Comparison of ENCODE assay signal across 1 cellular context in the genomic region with DNA sequence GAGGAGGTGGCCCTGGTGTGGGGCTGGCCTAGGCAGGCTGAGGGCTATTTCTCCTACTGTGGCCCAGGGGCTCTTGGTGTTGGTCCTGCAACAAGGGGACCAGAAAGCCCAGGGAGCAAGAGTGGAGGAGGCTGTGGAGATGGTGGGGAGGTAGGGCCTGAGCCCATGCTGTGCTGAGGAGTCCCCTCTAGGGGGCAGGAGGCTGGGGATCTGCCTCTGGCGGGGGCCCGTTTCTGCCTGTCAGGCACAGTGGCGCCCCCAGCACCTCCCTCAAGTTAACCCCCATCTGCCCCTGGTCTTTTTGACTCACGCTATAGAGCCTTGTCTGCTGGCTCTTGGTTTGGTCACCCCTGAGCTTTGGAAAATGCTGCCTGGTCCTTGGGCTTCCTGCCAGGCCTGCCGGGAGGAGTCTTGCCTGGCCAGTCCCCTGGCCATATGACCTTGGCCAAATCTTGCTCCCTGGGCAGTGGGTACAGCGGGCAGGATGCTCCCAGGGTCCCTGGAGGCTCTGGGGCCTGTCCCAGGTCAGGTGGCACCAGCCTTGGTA.
A peak's percentile ranks its signal among the peaks of the same experiment; 100 is the strongest.
TF ChIP-seq lines count a peak whose summit lies in the region.

No MANE protein-coding gene starts in this region.

TF ChIP-seq in K562, 482 proteins besides CTCF, POLR2A, EP300 and RAD21 (continued from another document and continues in another):
- TF ChIP-seq, protein P1, sequence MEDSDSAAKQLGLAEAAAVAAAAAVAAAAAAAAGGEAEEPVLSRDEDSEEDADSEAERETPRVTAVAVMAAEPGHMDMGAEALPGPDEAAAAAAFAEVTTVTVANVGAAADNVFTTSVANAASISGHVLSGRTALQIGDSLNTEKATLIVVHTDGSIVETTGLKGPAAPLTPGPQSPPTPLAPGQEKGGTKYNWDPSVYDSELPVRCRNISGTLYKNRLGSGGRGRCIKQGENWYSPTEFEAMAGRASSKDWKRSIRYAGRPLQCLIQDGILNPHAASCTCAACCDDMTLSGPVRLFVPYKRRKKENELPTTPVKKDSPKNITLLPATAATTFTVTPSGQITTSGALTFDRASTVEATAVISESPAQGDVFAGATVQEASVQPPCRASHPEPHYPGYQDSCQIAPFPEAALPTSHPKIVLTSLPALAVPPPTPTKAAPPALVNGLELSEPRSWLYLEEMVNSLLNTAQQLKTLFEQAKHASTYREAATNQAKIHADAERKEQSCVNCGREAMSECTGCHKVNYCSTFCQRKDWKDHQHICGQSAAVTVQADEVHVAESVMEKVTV (CRISPR knock-in tag; IDR thresholded peaks at IDR 0.05): no peak
- no peak for TF ChIP-seq NR2F6 (CRISPR knock-in tag; IDR thresholded peaks at IDR 0.05)
- TF ChIP-seq RBM17 (IDR thresholded peaks at IDR 0.05; ENCODE audit: borderline replicate concordance, low read depth, low read length): no peak
- TF ChIP-seq TRIM24 (IDR thresholded peaks at IDR 0.05): no peak
- TF ChIP-seq SAFB (IDR thresholded peaks at IDR 0.05; ENCODE audit: borderline replicate concordance, low read depth, low read length): no peak
- TF ChIP-seq TBP (optimal IDR thresholded peaks at IDR 0.05; ENCODE audit: low read depth, low read length): no peak
- TF ChIP-seq ZSCAN29 (IDR thresholded peaks at IDR 0.05): no peak
- TF ChIP-seq, protein P2, sequence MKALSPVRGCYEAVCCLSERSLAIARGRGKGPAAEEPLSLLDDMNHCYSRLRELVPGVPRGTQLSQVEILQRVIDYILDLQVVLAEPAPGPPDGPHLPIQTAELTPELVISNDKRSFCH (CRISPR knock-in tag; IDR thresholded peaks at IDR 0.05): no peak
- TF ChIP-seq, protein P2 (tag; IDR thresholded peaks at IDR 0.05): no peak
- no peak for TF ChIP-seq POU5F1 (IDR thresholded peaks at IDR 0.05; ENCODE audit: borderline replicate concordance, low read depth, low read length, partially characterized antibody)
- TF ChIP-seq TFAM (CRISPR knock-in tag; conservative IDR thresholded peaks at IDR 0.05): no peak
- no peak for TF ChIP-seq CAMTA2 (CRISPR knock-in tag; conservative IDR thresholded peaks at IDR 0.05)
- TF ChIP-seq, protein P3, sequence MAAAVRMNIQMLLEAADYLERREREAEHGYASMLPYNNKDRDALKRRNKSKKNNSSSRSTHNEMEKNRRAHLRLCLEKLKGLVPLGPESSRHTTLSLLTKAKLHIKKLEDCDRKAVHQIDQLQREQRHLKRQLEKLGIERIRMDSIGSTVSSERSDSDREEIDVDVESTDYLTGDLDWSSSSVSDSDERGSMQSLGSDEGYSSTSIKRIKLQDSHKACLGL (CRISPR knock-in tag; IDR thresholded peaks at IDR 0.05; ENCODE audit: borderline replicate concordance, poor library complexity, severe bottlenecking): no peak
- TF ChIP-seq PTBP1 (IDR thresholded peaks at IDR 0.05; ENCODE audit: low read depth, low read length): no peak
- no peak for TF ChIP-seq CHD1 (IDR thresholded peaks at IDR 0.05; ENCODE audit: low read length)
- no peak for TF ChIP-seq TEAD4 (IDR thresholded peaks at IDR 0.05; ENCODE audit: low read length)
- no peak for TF ChIP-seq TEAD4 (CRISPR knock-in tag; IDR thresholded peaks at IDR 0.05; ENCODE audit: borderline replicate concordance)
- TF ChIP-seq HDAC6 (IDR thresholded peaks at IDR 0.05; ENCODE audit: low read depth, low read length): no peak
- TF ChIP-seq E2F3 (CRISPR knock-in tag; IDR thresholded peaks at IDR 0.05): no peak
- no peak for TF ChIP-seq POLR2AphosphoS5 (IDR thresholded peaks at IDR 0.05; ENCODE audit: control insufficient read depth, insufficient read depth, low read depth, low read length)
- TF ChIP-seq THAP12 (CRISPR knock-in tag; IDR thresholded peaks at IDR 0.05): no peak
- no peak for TF ChIP-seq BACH1 (tag; IDR thresholded peaks at IDR 0.05)
- no peak for TF ChIP-seq MEIS2 (IDR thresholded peaks at IDR 0.05; ENCODE audit: partially characterized antibody)
- TF ChIP-seq NELFE (IDR thresholded peaks at IDR 0.05; ENCODE audit: insufficient read depth, insufficient read length): no peak
- no peak for TF ChIP-seq E2F6 (IDR thresholded peaks at IDR 0.05; ENCODE audit: borderline replicate concordance in 1 of 2, extremely low read depth in 1 of 2, insufficient read depth in 1 of 2, insufficient read length in 1 of 2, low read depth in 1 of 2, low read length in 1 of 2, poor library complexity in 1 of 2, severe bottlenecking in 1 of 2)
- TF ChIP-seq TSC22D4 (tag; IDR thresholded peaks at IDR 0.05): no peak
- no peak for TF ChIP-seq HMG20A (CRISPR knock-in tag; conservative IDR thresholded peaks at IDR 0.05)
- TF ChIP-seq CBFB (CRISPR knock-in tag; IDR thresholded peaks at IDR 0.05): peak; percentile 56; the same call in 1 of the 2 replicates
- 0 out of 2 replicates have a peak, but pooled peaks have one; percentile 36 for TF ChIP-seq NR2C2 (CRISPR knock-in tag; IDR thresholded peaks at IDR 0.05)
- TF ChIP-seq NR2C2 (tag; IDR thresholded peaks at IDR 0.05): no peak
- TF ChIP-seq FOXP1 (CRISPR knock-in tag; IDR thresholded peaks at IDR 0.05): peak; percentile 20; the same call in 1 of the 2 replicates
- TF ChIP-seq CTBP1 (IDR thresholded peaks at IDR 0.05; ENCODE audit: borderline replicate concordance): peak; percentile 18; the same call in 1 of the 2 replicates
- TF ChIP-seq ZNF76 (CRISPR knock-in tag; IDR thresholded peaks at IDR 0.05; ENCODE audit: borderline replicate concordance): no peak
- peak; percentile 65 for TF ChIP-seq NFIC (IDR thresholded peaks at IDR 0.05)
- TF ChIP-seq CSDE1 (IDR thresholded peaks at IDR 0.05): no peak
- no peak for TF ChIP-seq SMAD2 (IDR thresholded peaks at IDR 0.05; ENCODE audit: low read depth, low read length)
- TF ChIP-seq ZBTB7A (IDR thresholded peaks at IDR 0.05; ENCODE audit: borderline replicate concordance, control insufficient read depth, low read depth, low read length): peak; percentile 80
- TF ChIP-seq TFAP4 (CRISPR knock-in tag; IDR thresholded peaks at IDR 0.05; ENCODE audit: borderline replicate concordance): peak; percentile 37
- TF ChIP-seq NR3C1 (CRISPR knock-in tag; IDR thresholded peaks at IDR 0.05): no peak
- TF ChIP-seq, protein P4, sequence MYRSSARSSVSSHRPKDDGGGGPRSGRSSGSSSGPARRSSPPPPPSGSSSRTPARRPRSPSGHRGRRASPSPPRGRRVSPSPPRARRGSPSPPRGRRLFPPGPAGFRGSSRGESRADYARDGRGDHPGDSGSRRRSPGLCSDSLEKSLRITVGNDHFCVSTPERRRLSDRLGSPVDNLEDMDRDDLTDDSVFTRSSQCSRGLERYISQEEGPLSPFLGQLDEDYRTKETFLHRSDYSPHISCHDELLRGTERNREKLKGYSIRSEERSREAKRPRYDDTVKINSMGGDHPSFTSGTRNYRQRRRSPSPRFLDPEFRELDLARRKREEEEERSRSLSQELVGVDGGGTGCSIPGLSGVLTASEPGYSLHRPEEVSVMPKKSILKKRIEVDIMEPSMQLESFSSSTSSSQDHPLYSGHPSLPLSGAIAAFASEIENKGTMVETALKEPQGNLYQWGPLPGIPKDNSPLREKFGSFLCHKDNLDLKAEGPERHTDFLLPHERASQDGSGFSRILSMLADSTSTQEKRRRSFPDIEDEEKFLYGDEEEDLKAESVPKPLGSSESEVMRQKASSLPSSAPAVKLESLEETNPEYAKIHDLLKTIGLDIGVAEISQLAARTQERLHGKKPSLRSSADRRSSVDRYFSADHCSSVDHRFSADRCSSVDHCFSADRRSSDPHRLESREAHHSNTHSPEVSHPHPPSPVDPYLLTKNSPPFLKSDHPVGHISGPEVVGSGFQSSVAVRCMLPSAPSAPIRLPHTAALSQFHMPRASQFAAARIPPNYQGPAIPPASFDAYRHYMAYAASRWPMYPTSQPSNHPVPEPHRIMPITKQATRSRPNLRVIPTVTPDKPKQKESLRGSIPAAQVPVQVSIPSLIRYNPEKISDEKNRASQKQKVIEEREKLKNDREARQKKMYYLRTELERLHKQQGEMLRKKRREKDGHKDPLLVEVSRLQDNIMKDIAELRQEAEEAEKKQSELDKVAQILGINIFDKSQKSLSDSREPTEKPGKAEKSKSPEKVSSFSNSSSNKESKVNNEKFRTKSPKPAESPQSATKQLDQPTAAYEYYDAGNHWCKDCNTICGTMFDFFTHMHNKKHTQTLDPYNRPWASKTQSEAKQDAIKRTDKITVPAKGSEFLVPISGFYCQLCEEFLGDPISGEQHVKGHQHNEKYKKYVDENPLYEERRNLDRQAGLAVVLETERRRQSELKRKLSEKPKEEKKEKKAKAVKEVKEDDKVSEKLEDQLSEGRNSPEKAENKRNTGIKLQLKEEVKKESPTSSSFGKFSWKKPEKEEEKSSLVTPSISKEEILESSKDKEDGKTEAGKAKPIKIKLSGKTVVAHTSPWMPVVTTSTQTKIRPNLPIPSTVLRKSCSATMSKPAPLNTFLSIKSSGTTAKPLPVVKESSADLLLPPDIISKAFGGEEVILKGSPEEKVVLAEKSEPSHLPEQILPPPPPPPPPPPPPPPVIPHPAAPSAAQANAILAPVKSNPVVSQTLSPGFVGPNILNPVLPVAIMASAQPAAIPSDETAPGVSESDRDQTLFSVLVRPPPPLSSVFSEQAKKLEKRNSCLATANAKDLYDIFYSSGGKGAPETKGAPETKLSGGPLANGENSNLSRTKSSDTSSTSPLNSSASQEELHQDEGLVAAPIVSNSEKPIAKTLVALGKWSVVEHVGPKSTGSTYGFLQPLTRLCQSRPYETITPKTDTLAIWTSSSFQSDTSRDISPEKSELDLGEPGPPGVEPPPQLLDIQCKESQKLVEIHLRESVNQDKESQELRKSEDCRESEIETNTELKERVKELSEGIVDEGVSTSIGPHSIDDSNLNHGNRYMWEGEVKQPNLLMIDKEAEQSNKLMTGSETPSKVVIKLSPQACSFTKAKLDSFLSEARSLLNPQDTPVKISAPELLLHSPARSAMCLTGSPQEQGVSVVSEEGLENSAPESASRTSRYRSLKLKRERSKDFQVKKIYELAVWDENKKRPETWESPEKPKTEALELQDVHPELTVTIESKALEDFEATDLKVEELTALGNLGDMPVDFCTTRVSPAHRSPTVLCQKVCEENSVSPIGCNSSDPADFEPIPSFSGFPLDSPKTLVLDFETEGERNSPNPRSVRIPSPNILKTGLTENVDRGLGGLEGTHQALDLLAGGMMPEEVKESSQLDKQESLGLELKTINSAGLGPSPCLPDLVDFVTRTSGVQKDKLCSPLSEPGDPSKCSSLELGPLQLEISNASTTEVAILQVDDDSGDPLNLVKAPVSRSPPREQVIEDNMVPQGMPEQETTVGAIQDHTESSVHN (IDR thresholded peaks at IDR 0.05; ENCODE audit: borderline replicate concordance in 1 of 2, low read depth in 1 of 2): no peak
- no peak for TF ChIP-seq RAD51 (IDR thresholded peaks at IDR 0.05; ENCODE audit: borderline replicate concordance, low read depth)
- TF ChIP-seq ZNF766 (CRISPR knock-in tag; conservative IDR thresholded peaks at IDR 0.05): no peak
- TF ChIP-seq ZNF431 (CRISPR knock-in tag; IDR thresholded peaks at IDR 0.05): no peak
- no peak for TF ChIP-seq ELF1 (tag; IDR thresholded peaks at IDR 0.05)
- no peak for TF ChIP-seq DDX20 (tag; IDR thresholded peaks at IDR 0.05; ENCODE audit: low read depth)
- TF ChIP-seq NFXL1 (CRISPR knock-in tag; IDR thresholded peaks at IDR 0.05): no peak
- TF ChIP-seq SMARCC2 (IDR thresholded peaks at IDR 0.05; ENCODE audit: low read depth): no peak
- no peak for TF ChIP-seq DIDO1 (tag; IDR thresholded peaks at IDR 0.05; ENCODE audit: low read depth)
- no peak for TF ChIP-seq PTRF (tag; IDR thresholded peaks at IDR 0.05)
